Comparison of ENCODE assay signal across 8 cellular contexts in the genomic region with DNA sequence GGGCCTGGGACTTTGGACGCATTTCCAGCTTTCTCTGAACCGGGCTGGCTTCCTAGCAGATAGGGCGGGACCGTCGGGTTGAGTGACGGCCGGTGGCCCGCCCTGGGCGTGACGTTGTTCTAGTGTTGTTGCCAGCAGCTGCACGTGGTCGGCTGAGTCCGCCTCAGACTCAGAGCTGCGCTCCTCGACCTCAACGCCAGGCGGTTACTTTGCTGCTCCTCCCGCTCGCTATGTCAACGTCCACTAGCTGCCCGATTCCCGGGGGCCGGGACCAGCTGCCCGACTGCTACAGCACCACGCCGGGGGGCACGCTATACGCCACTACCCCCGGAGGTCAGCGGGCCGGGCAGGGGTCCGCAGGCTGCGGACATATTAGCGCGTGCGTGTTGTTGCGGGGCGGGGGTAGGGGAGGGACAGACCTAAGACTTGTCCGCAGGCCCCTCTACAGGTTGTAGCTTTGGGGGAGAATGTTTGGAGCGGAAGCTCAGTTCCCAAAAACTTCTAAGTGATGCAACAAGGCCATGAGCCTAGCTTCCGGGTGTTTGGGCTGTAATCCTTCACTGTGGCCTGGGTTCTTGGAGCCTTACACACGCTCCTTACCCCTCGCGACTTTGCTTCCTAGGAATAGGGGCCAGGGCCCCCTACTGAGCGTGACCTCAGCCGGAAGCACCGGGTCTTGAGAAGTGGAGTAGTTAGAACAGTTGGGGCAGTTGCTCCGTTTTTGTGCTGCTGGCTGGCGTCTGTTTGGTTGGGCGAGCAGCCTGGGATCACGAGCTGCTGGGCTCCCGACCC. TPM values are rescaled to one million over a fixed set of nuclear protein-coding genes. Genes with fewer than 3 reads are reported as not detected.
DNase-seq lines count a peak whose midpoint lies in the region; ATAC-seq and TF ChIP-seq lines count a peak whose summit lies in the region.

A gene (plus strand): TSS at position 155 of the 792 bp plus-strand sequence. CDS start 76 bp downstream, at position 231.

- in situ Hi-C loops in mammary epithelial cell (cut with MboI; ENCODE audit: low sequenced_read_pairs in 2 of 2): no loop called here

- H3K36me3 ChIP-seq in mammary epithelial cell (ENCODE audit: insufficient read depth, low read length) (peaks cover 29% of the 10 kb centered on the region), iPS-20b (ENCODE audit: insufficient read depth, low read depth, low read length) (peaks cover 57% of the 10 kb centered on the region), skeletal muscle tissue (ENCODE audit: control insufficient read depth in 3 of 3, insufficient read depth in 3 of 3, low read length in 3 of 3) (peaks cover 18 to 42% (median 40%) of the 10 kb centered on the region in 3 donors)

- no peaks in the 10 kb centered on the region for H3K27me3 ChIP-seq in mammary epithelial cell (ENCODE audit: insufficient read depth, low read length)
- no peaks in the 10 kb centered on the region for H3K27me3 ChIP-seq in iPS-20b (ENCODE audit: insufficient read depth, low read length)
- H3K27me3 ChIP-seq in skeletal muscle tissue (ENCODE audit: control insufficient read depth in 3 of 3, insufficient read depth in 3 of 3, low read length in 3 of 3): no peaks in the 10 kb centered on the region

- intact Hi-C loops in mammary epithelial cell (cut with micrococcal nuclease): loop anchor here (1.0 to 2.0 kb wide), 2 partner anchors 88 to 175 kb away; no protein-coding TSS in a partner anchor

- no peak within 1 kb of the TSS for H3K27ac ChIP-seq in mammary epithelial cell (ENCODE audit: insufficient read depth, low read depth, low read length)
- no peak within 1 kb of the TSS for H3K27ac ChIP-seq in iPS-20b (ENCODE audit: low read length)
- H3K27ac ChIP-seq in skeletal muscle tissue (ENCODE audit: low read depth, low read length): peak within 1 kb of the TSS; percentile 99

- TF ChIP-seq CTCF in GM12865 (IDR thresholded peaks at IDR 0.05; ENCODE audit: insufficient read depth, low read depth, low read length, missing control alignments) (peak; percentile 38), WI38 (IDR thresholded peaks at IDR 0.05; ENCODE audit: low read depth, low read length) (peak; percentile 37), mammary epithelial cell (conservative IDR thresholded peaks at IDR 0.05 in 1 of 2, IDR thresholded peaks at IDR 0.05 in 1 of 2; ENCODE audit: extremely low read depth in 1 of 2, insufficient read depth in 1 of 2, low read depth in 1 of 2, low read length in 2 of 2) (peak; percentile 51 to 69)

- H3K79me2 ChIP-seq in mammary epithelial cell (ENCODE audit: insufficient read depth, low read length): peaks cover 9% of the 10 kb centered on the region

- H3K4me3 ChIP-seq in GM12865 (ENCODE audit: low read depth, low read length) (peak within 1 kb of the TSS; percentile 55), WI38 (ENCODE audit: low read depth, low read length) (peak within 1 kb of the TSS; percentile 34), mammary epithelial cell (replicated peaks in 1 of 3; ENCODE audit: insufficient read depth in 1 of 3, low read depth in 2 of 3, low read length in 3 of 3) (peak within 1 kb of the TSS in 2 of 3 experiments; percentile 34 to 55), iPS-20b (ENCODE audit: low read length) (peak within 1 kb of the TSS; percentile 65), skeletal muscle tissue (ENCODE audit: low read length in 3 of 3) (peak within 1 kb of the TSS; percentile 80 to 84 (median 83))

- dilution Hi-C loops in mammary epithelial cell (cut with HindIII; ENCODE audit: low sequenced_read_pairs): no loop called here

- ATAC-seq in HG02623 (IDR thresholded peaks at IDR 0.05; ENCODE audit: unreplicated experiment): peak; percentile 99

- H3K4me1 ChIP-seq in mammary epithelial cell (ENCODE audit: insufficient read depth, low read length) (peaks cover 13% of the 10 kb centered on the region), iPS-20b (ENCODE audit: insufficient read depth, low read length) (peaks cover 16% of the 10 kb centered on the region), skeletal muscle tissue (ENCODE audit: control insufficient read depth in 3 of 3, insufficient read depth in 3 of 3, low read length in 3 of 3) (peaks cover 41 to 47% (median 46%) of the 10 kb centered on the region in 3 donors)

- H3K9ac ChIP-seq in mammary epithelial cell (ENCODE audit: insufficient read depth, low read length) (no peak within 1 kb of the TSS), iPS-20b (ENCODE audit: low read depth, low read length) (peak within 1 kb of the TSS; percentile 75), skeletal muscle tissue (ENCODE audit: low read depth in 1 of 3, low read length in 3 of 3) (peak within 1 kb of the TSS; percentile 94 to 97 (median 95))

- WGBS in mammary epithelial cell (ENCODE audit: low coverage, missing lambda C conversion rate): 17% methylated on average over 20 of the region's 52 CpGs

- no peaks in the 10 kb centered on the region for H4K20me1 ChIP-seq in mammary epithelial cell (ENCODE audit: insufficient read depth, low read length)

- CTCF ChIA-PET in mammary epithelial cell (lab: Charles Lee; ENCODE audit: low non-redundant PET): interaction anchor here (0.6 to 1.0 kb wide), 3 partner anchors 87 to 144 kb away, joined by 3 to 4 read pairs (median 4); a partner anchor contains a TSS

- H3K4me2 ChIP-seq in mammary epithelial cell (ENCODE audit: insufficient read depth, low read depth, low read length): peak within 1 kb of the TSS; percentile 84

- peak; percentile 90 for DNase-seq in GM12865 (ENCODE audit: low read depth)
- peak; percentile 42 for DNase-seq in NCI-H1694 treated with DMSO at 0.1 percent for 48 hours (lab: John Stamatoyannopoulos, UW)
- peak; percentile 87 for DNase-seq in mammary epithelial cell
- DNase-seq in NCI-H146 treated with DMSO at 0.1 percent for 48 hours (lab: John Stamatoyannopoulos, UW; ENCODE audit: unreplicated experiment): no peak

- BruUV-seq in mammary epithelial cell (replicated peaks; lab: Mats Ljungman, UMichigan): no TSS peak

- H3K9me3 ChIP-seq in mammary epithelial cell (replicated peaks; ENCODE audit: insufficient read depth, low read length): no peaks in the 10 kb centered on the region
- no peaks in the 10 kb centered on the region for H3K9me3 ChIP-seq in iPS-20b (ENCODE audit: insufficient read depth, low read depth, low read length)
- no peaks in the 10 kb centered on the region for H3K9me3 ChIP-seq in skeletal muscle tissue (ENCODE audit: control insufficient read depth in 3 of 3, low read length in 3 of 3)

- peak within 1 kb of the TSS; percentile 40 for H2AFZ ChIP-seq in mammary epithelial cell (ENCODE audit: low read depth, low read length)

RNA-seq across cellular contexts. Expression of the gene that starts here (rescaled TPM):
- total RNA-seq in mammary epithelial cell: 1 to 10 TPM; 1.8 to 6.0 TPM
- polyA plus RNA-seq in mammary epithelial cell: 2.8 TPM
- not detected for polyA minus RNA-seq in mammary epithelial cell
- not detected for total RNA-seq in skeletal muscle tissue
